6 cellular contexts compared by ENCODE assay signal in the genomic region with DNA sequence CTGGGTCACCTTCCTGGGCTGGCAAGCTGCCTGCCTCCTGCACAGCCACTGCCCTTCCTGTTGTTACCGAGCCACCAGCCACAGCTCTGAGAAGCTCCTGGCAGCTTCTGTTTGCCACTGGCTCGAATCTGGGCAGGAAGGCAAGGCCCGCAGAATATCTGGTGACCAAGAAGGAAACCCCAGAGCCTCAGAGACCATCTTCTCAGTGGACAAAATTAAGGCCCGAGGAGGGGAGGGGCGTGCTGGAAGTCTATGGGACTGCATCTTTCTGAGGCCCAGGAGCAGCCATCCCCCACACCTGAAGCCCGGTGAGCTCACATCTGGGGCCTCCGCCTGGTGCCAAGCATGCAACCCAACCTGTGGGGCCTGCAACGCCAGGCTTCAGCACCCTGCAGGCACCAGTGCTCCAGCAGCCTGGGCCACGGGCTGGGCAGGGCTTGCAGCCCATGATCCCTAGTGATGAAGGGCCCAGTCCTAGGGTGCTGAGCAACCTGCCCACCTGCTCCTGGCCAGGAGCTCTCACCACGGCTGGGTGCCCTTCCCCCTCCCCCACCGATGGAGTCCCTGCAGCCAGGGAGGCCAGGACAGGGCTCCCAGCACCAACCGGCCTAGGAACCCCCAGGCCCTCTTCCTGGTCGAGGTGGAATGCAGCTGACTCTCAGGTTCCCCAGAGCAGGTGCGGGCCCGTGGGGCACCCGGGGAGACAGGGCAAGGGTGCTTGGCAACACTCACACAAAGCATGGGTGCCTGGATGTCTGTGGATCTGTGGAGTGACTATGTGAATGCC. TPM values are rescaled to one million over a fixed set of nuclear protein-coding genes. Genes with fewer than 3 reads are reported as not detected.
A peak's percentile ranks its signal among the peaks of the same experiment; 100 is the strongest.
DNase-seq lines count a peak whose midpoint lies in the region; ATAC-seq and TF ChIP-seq lines count a peak whose summit lies in the region.

No MANE protein-coding gene starts in this region.

- in situ Hi-C loops in mammary epithelial cell (cut with MboI; ENCODE audit: low sequenced_read_pairs in 2 of 2) = no loop called here

- CTCF ChIA-PET in mammary epithelial cell (lab: Charles Lee; ENCODE audit: low non-redundant PET) = no interaction called here

- H3K9me3 ChIP-seq in mammary epithelial cell (replicated peaks; ENCODE audit: insufficient read depth, low read length) (no peaks in the 10 kb centered on the region), neuron (ENCODE audit: low read length) (no peaks in the 10 kb centered on the region)

- DNase-seq in mammary epithelial cell (peak; percentile 32), DMS114 treated with DMSO at 0.1 percent for 48 hours (lab: John Stamatoyannopoulos, UW; ENCODE audit: unreplicated experiment) (no peak)

- peak overlapping the region; percentile 95 for H3K4me2 ChIP-seq in mammary epithelial cell (ENCODE audit: insufficient read depth, low read depth, low read length)

- 22% methylated on average over 13 of the region's 16 CpGs for WGBS in mammary epithelial cell (ENCODE audit: low coverage, missing lambda C conversion rate)

- H3K4me3 ChIP-seq in mammary epithelial cell (replicated peaks in 1 of 3; ENCODE audit: insufficient read depth in 1 of 3, low read depth in 2 of 3, low read length in 3 of 3) (peak overlapping the region; percentile 81 to 96 (median 92)), neuron (ENCODE audit: low read length) (peak overlapping the region; percentile 98)

- H3K4me1 ChIP-seq in mammary epithelial cell (ENCODE audit: insufficient read depth, low read length) (peaks cover 22% of the 10 kb centered on the region), neuron (ENCODE audit: insufficient read depth, low read length) (peaks cover 24% of the 10 kb centered on the region)

- peak; percentile 7 for ATAC-seq in HG03135 (IDR thresholded peaks at IDR 0.05; ENCODE audit: unreplicated experiment)
- ATAC-seq in HG03175 (IDR thresholded peaks at IDR 0.05; ENCODE audit: unreplicated experiment) = no peak
- ATAC-seq in HG02642 (IDR thresholded peaks at IDR 0.05; ENCODE audit: poor library complexity, unreplicated experiment) = no peak

- H3K27me3 ChIP-seq in mammary epithelial cell (ENCODE audit: insufficient read depth, low read length) = no peaks in the 10 kb centered on the region
- no peaks in the 10 kb centered on the region for H3K27me3 ChIP-seq in neuron (ENCODE audit: insufficient read depth, low read length)

- peak overlapping the region; percentile 64 for H3K9ac ChIP-seq in mammary epithelial cell (ENCODE audit: insufficient read depth, low read length)

- dilution Hi-C loops in mammary epithelial cell (cut with HindIII; ENCODE audit: low sequenced_read_pairs) = no loop called here

- no peak for TF ChIP-seq CTCF in mammary epithelial cell (conservative IDR thresholded peaks at IDR 0.05 in 1 of 2, IDR thresholded peaks at IDR 0.05 in 1 of 2; ENCODE audit: extremely low read depth in 1 of 2, insufficient read depth in 1 of 2, low read depth in 1 of 2, low read length in 2 of 2)

- H3K27ac ChIP-seq in mammary epithelial cell (ENCODE audit: insufficient read depth, low read depth, low read length) = peak overlapping the region; percentile 14

- peaks cover 61% of the 10 kb centered on the region for H3K79me2 ChIP-seq in mammary epithelial cell (ENCODE audit: insufficient read depth, low read length)

- H2AFZ ChIP-seq in mammary epithelial cell (ENCODE audit: low read depth, low read length) (peak overlapping the region; percentile 78), neuron (ENCODE audit: low read depth, low read length) (no peak overlapping the region)

- intact Hi-C loops in mammary epithelial cell (cut with micrococcal nuclease) = loop anchor here (2.0 kb wide), 1 partner anchor 17 kb away; a partner anchor contains a TSS

- no TSS peak for BruUV-seq in mammary epithelial cell (replicated peaks; lab: Mats Ljungman, UMichigan)

- no peaks in the 10 kb centered on the region for H3K36me3 ChIP-seq in mammary epithelial cell (ENCODE audit: insufficient read depth, low read length)
- H3K36me3 ChIP-seq in neuron (ENCODE audit: insufficient read depth, low read length) = peaks cover 22% of the 10 kb centered on the region

- H4K20me1 ChIP-seq in mammary epithelial cell (ENCODE audit: insufficient read depth, low read length) = peaks cover 4% of the 10 kb centered on the region

RNA-seq across cellular contexts. Expression of a gene that starts 0.9 kb away (rescaled TPM):
- 10 to 100 TPM; 12.0 to 25.0 TPM for total RNA-seq in mammary epithelial cell
- polyA plus RNA-seq in mammary epithelial cell = 16.4 TPM
- 3.6 TPM for polyA minus RNA-seq in mammary epithelial cell

RNA-seq across cellular contexts. Expression of a gene that starts 1.0 kb away (rescaled TPM):
- total RNA-seq in mammary epithelial cell = 100 to 1,000 TPM in 1 of 2 donors, 10 to 100 TPM in 1; 46.3 to 107 TPM
- polyA plus RNA-seq in mammary epithelial cell = 109 TPM
- 162 TPM for polyA minus RNA-seq in mammary epithelial cell

RNA-seq across cellular contexts. Expression of a gene that starts 5.6 kb away (rescaled TPM):
- total RNA-seq in mammary epithelial cell = under 1 TPM in 1 of 2 donors, not detected in 1; under 0.01 TPM
- polyA plus RNA-seq in mammary epithelial cell = 0.09 TPM
- not detected for polyA minus RNA-seq in mammary epithelial cell

RNA-seq across cellular contexts. Expression of a gene that starts 17.1 kb away (rescaled TPM):
- total RNA-seq in mammary epithelial cell = 10 to 100 TPM; 21.5 to 23.6 TPM
- 25.3 TPM for polyA plus RNA-seq in mammary epithelial cell
- polyA minus RNA-seq in mammary epithelial cell = 32.6 TPM

RNA-seq across cellular contexts. Expression of a gene that starts 17.8 kb away (rescaled TPM):
- 10 to 100 TPM; 16.7 to 32.3 TPM for total RNA-seq in mammary epithelial cell
- 15.5 TPM for polyA plus RNA-seq in mammary epithelial cell
- 11.7 TPM for polyA minus RNA-seq in mammary epithelial cell
